ENCODE assay signal across 1 cellular context in the genomic region with DNA sequence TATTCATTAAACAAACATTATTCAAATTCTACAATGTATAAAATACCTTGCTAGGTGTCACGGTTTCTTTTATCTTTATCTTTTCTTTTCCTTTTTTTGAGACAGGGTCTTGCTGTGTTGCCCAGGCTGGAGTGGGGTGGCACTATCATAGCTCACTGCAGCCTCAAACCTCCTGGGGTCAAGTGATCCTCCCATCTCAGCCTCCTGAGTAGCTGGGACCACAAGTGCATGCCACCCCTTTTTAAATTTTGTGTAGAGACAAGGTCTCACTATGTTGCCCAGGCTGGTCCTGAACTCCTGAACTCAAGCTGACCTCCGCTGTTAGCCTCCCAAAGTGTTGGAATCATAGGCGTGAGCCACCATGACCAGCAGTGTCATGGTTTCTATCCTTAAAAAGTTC.
TF ChIP-seq lines count a peak whose summit lies in the region.

No MANE protein-coding gene starts in this region.

TF ChIP-seq in HepG2, 621 proteins besides CTCF, POLR2A, EP300 and RAD21:
- TF ChIP-seq SKI (IDR thresholded peaks at IDR 0.05; ENCODE audit: partially characterized antibody) = no peak
- no peak for TF ChIP-seq KMT2A (CRISPR knock-in tag; IDR thresholded peaks at IDR 0.05)
- TF ChIP-seq ZNF121 (CRISPR knock-in tag; IDR thresholded peaks at IDR 0.05) = peak; percentile 44; the same call in 1 of the 2 replicates
- no peak for TF ChIP-seq STAG1 (CRISPR knock-in tag; IDR thresholded peaks at IDR 0.05)
- TF ChIP-seq KLF9 (CRISPR knock-in tag; IDR thresholded peaks at IDR 0.05; ENCODE audit: low read depth) = no peak
- TF ChIP-seq NFATC3 (CRISPR knock-in tag; IDR thresholded peaks at IDR 0.05) = no peak
- TF ChIP-seq ZNF225 (CRISPR knock-in tag; IDR thresholded peaks at IDR 0.05) = no peak
